In genomic region chr11:112584674-112585073, GRCh38 we compare ENCODE assay signal across 1 cellular context.
TF ChIP-seq lines count a peak whose summit lies in the region.

No MANE protein-coding gene starts in this region.

TF ChIP-seq in GM23338, 12 proteins besides CTCF, POLR2A, EP300 and RAD21 (continued from another document):
- TF ChIP-seq ZNF462 (CRISPR knock-in tag; IDR thresholded peaks at IDR 0.05) = no peak
